In the genomic region with DNA sequence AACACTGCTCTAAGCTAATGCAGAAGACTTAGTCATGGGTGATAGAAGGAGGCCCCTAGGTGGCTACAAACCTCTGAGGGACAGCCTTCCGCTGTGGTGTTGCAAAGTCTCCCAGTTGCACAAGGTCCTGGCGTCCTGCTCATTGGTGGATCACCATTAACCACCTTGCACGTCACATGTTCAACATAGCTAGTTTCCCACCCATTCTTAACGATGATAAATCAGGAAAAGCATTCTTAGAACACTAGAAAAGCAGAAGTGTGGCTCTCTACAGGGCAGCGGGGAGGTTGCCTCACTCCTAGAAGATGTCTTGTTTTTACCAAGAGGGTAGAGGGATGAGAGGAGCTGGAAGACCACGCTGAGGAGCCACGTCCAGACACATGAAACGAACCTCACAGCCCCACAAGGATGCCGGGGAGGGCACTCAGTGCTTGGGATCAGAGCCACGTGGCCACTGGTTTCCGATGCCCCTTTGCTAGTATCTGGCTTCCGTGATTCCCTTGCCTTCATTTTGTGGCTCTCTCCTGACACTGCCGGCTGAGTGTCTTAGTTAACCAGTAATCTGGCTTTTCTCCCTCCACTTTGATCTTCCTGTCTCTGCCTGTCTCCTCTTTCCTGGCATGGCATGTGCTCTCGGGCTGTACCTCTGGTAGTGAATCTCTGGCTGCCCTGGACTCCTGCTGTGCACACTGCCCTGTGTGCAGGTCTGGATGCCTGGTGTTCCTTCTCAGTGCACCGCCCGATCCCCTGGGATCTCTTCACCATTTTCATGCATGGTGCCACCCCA, we compare ENCODE assay signal across 1 cellular context.
TF ChIP-seq lines count a peak whose summit lies in the region.

No MANE protein-coding gene starts in this region.

TF ChIP-seq in HepG2, 621 proteins besides CTCF, POLR2A, EP300 and RAD21 (continued from another document and continues in another):
- TF ChIP-seq, protein P1, sequence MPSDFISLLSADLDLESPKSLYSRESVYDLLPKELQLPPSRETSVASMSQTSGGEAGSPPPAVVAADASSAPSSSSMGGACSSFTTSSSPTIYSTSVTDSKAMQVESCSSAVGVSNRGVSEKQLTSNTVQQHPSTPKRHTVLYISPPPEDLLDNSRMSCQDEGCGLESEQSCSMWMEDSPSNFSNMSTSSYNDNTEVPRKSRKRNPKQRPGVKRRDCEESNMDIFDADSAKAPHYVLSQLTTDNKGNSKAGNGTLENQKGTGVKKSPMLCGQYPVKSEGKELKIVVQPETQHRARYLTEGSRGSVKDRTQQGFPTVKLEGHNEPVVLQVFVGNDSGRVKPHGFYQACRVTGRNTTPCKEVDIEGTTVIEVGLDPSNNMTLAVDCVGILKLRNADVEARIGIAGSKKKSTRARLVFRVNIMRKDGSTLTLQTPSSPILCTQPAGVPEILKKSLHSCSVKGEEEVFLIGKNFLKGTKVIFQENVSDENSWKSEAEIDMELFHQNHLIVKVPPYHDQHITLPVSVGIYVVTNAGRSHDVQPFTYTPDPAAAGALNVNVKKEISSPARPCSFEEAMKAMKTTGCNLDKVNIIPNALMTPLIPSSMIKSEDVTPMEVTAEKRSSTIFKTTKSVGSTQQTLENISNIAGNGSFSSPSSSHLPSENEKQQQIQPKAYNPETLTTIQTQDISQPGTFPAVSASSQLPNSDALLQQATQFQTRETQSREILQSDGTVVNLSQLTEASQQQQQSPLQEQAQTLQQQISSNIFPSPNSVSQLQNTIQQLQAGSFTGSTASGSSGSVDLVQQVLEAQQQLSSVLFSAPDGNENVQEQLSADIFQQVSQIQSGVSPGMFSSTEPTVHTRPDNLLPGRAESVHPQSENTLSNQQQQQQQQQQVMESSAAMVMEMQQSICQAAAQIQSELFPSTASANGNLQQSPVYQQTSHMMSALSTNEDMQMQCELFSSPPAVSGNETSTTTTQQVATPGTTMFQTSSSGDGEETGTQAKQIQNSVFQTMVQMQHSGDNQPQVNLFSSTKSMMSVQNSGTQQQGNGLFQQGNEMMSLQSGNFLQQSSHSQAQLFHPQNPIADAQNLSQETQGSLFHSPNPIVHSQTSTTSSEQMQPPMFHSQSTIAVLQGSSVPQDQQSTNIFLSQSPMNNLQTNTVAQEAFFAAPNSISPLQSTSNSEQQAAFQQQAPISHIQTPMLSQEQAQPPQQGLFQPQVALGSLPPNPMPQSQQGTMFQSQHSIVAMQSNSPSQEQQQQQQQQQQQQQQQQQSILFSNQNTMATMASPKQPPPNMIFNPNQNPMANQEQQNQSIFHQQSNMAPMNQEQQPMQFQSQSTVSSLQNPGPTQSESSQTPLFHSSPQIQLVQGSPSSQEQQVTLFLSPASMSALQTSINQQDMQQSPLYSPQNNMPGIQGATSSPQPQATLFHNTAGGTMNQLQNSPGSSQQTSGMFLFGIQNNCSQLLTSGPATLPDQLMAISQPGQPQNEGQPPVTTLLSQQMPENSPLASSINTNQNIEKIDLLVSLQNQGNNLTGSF (CRISPR knock-in tag; IDR thresholded peaks at IDR 0.05) = 0 out of 2 replicates have a peak, but pooled peaks have one; percentile 56
- TF ChIP-seq GTF2F1 (IDR thresholded peaks at IDR 0.05; ENCODE audit: low read length) = no peak
- TF ChIP-seq GATAD1 (CRISPR knock-in tag; IDR thresholded peaks at IDR 0.05) = peak; percentile 63
- peak; percentile 82 for TF ChIP-seq IKZF4 (CRISPR knock-in tag; IDR thresholded peaks at IDR 0.05; ENCODE audit: borderline replicate concordance, low read depth, not compliant biosample characterization)
- peak; percentile 72 for TF ChIP-seq RXRA (CRISPR knock-in tag; IDR thresholded peaks at IDR 0.05)
- TF ChIP-seq, protein P2, sequence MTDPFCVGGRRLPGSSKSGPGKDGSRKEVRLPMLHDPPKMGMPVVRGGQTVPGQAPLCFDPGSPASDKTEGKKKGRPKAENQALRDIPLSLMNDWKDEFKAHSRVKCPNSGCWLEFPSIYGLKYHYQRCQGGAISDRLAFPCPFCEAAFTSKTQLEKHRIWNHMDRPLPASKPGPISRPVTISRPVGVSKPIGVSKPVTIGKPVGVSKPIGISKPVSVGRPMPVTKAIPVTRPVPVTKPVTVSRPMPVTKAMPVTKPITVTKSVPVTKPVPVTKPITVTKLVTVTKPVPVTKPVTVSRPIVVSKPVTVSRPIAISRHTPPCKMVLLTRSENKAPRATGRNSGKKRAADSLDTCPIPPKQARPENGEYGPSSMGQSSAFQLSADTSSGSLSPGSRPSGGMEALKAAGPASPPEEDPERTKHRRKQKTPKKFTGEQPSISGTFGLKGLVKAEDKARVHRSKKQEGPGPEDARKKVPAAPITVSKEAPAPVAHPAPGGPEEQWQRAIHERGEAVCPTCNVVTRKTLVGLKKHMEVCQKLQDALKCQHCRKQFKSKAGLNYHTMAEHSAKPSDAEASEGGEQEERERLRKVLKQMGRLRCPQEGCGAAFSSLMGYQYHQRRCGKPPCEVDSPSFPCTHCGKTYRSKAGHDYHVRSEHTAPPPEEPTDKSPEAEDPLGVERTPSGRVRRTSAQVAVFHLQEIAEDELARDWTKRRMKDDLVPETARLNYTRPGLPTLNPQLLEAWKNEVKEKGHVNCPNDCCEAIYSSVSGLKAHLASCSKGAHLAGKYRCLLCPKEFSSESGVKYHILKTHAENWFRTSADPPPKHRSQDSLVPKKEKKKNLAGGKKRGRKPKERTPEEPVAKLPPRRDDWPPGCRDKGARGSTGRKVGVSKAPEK (CRISPR knock-in tag; IDR thresholded peaks at IDR 0.05; ENCODE audit: borderline replicate concordance) = 0 out of 2 replicates have a peak, but pooled peaks have one; percentile 49
- TF ChIP-seq SOX5 (CRISPR knock-in tag; IDR thresholded peaks at IDR 0.05; ENCODE audit: borderline replicate concordance) = peak; percentile 78; the same call in 1 of the 2 replicates
- TF ChIP-seq TARDBP (CRISPR knock-in tag; IDR thresholded peaks at IDR 0.05) = peak; percentile 86
- peak; percentile 76 for TF ChIP-seq HMGXB3 (CRISPR knock-in tag; IDR thresholded peaks at IDR 0.05; ENCODE audit: borderline replicate concordance)
- TF ChIP-seq ZMYM2 (CRISPR knock-in tag; IDR thresholded peaks at IDR 0.05) = peak; percentile 59; the same call in 1 of the 2 replicates
- TF ChIP-seq ELF4 (CRISPR knock-in tag; IDR thresholded peaks at IDR 0.05; ENCODE audit: borderline replicate concordance) = peak; percentile 87; the same call in 1 of the 2 replicates
- TF ChIP-seq STAT5B (CRISPR knock-in tag; IDR thresholded peaks at IDR 0.05) = no peak
- no peak for TF ChIP-seq RELA (CRISPR knock-in tag; IDR thresholded peaks at IDR 0.05)
- peak; percentile 73; the same call in 1 of the 2 replicates for TF ChIP-seq REPIN1 (CRISPR knock-in tag; IDR thresholded peaks at IDR 0.05; ENCODE audit: borderline replicate concordance, low read depth)
- no peak for TF ChIP-seq ZNF30 (CRISPR knock-in tag; IDR thresholded peaks at IDR 0.05)
- 0 out of 2 replicates have a peak, but pooled peaks have one; percentile 71 for TF ChIP-seq RBAK (CRISPR knock-in tag; IDR thresholded peaks at IDR 0.05)
- TF ChIP-seq, protein P3, sequence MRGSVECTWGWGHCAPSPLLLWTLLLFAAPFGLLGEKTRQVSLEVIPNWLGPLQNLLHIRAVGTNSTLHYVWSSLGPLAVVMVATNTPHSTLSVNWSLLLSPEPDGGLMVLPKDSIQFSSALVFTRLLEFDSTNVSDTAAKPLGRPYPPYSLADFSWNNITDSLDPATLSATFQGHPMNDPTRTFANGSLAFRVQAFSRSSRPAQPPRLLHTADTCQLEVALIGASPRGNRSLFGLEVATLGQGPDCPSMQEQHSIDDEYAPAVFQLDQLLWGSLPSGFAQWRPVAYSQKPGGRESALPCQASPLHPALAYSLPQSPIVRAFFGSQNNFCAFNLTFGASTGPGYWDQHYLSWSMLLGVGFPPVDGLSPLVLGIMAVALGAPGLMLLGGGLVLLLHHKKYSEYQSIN (CRISPR knock-in tag; IDR thresholded peaks at IDR 0.05; ENCODE audit: borderline replicate concordance) = no peak
- peak; percentile 91 for TF ChIP-seq ZBTB34 (CRISPR knock-in tag; IDR thresholded peaks at IDR 0.05)
- 0 out of 2 replicates have a peak, but pooled peaks have one; percentile 23 for TF ChIP-seq NFYC (CRISPR knock-in tag; IDR thresholded peaks at IDR 0.05)
- TF ChIP-seq ZNF430 (CRISPR knock-in tag; IDR thresholded peaks at IDR 0.05) = peak; percentile 98
- TF ChIP-seq HBP1 (CRISPR knock-in tag; IDR thresholded peaks at IDR 0.05; ENCODE audit: low read depth) = 0 out of 2 replicates have a peak, but pooled peaks have one; percentile 44
- TF ChIP-seq, protein P4, sequence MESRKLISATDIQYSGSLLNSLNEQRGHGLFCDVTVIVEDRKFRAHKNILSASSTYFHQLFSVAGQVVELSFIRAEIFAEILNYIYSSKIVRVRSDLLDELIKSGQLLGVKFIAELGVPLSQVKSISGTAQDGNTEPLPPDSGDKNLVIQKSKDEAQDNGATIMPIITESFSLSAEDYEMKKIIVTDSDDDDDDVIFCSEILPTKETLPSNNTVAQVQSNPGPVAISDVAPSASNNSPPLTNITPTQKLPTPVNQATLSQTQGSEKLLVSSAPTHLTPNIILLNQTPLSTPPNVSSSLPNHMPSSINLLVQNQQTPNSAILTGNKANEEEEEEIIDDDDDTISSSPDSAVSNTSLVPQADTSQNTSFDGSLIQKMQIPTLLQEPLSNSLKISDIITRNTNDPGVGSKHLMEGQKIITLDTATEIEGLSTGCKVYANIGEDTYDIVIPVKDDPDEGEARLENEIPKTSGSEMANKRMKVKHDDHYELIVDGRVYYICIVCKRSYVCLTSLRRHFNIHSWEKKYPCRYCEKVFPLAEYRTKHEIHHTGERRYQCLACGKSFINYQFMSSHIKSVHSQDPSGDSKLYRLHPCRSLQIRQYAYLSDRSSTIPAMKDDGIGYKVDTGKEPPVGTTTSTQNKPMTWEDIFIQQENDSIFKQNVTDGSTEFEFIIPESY (CRISPR knock-in tag; IDR thresholded peaks at IDR 0.05) = peak; percentile 81
- 0 out of 2 replicates have a peak, but pooled peaks have one; percentile 61 for TF ChIP-seq HOXD1 (CRISPR knock-in tag; IDR thresholded peaks at IDR 0.05)
- no peak for TF ChIP-seq MATR3 (CRISPR knock-in tag; IDR thresholded peaks at IDR 0.05)
- TF ChIP-seq ZNF746 (CRISPR knock-in tag; IDR thresholded peaks at IDR 0.05) = no peak
- 0 out of 2 replicates have a peak, but pooled peaks have one; percentile 11 for TF ChIP-seq SIX4 (CRISPR knock-in tag; IDR thresholded peaks at IDR 0.05)
- TF ChIP-seq, protein P5, sequence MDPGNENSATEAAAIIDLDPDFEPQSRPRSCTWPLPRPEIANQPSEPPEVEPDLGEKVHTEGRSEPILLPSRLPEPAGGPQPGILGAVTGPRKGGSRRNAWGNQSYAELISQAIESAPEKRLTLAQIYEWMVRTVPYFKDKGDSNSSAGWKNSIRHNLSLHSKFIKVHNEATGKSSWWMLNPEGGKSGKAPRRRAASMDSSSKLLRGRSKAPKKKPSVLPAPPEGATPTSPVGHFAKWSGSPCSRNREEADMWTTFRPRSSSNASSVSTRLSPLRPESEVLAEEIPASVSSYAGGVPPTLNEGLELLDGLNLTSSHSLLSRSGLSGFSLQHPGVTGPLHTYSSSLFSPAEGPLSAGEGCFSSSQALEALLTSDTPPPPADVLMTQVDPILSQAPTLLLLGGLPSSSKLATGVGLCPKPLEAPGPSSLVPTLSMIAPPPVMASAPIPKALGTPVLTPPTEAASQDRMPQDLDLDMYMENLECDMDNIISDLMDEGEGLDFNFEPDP (CRISPR knock-in tag; conservative IDR thresholded peaks at IDR 0.05) = 0 out of 2 replicates have a peak, but pooled peaks have one; percentile 86
- peak; percentile 39 for TF ChIP-seq ZNF143 (CRISPR knock-in tag; IDR thresholded peaks at IDR 0.05)
- peak; percentile 79; the same call in 1 of the 2 replicates for TF ChIP-seq ZNF747 (CRISPR knock-in tag; IDR thresholded peaks at IDR 0.05; ENCODE audit: borderline replicate concordance)
- TF ChIP-seq U2AF2 (IDR thresholded peaks at IDR 0.05; ENCODE audit: low read depth, low read length) = no peak
- TF ChIP-seq ZNF136 (CRISPR knock-in tag; IDR thresholded peaks at IDR 0.05; ENCODE audit: low read depth) = peak; percentile 89
- peak; percentile 97 for TF ChIP-seq HES4 (CRISPR knock-in tag; IDR thresholded peaks at IDR 0.05; ENCODE audit: borderline replicate concordance)
